ENCODE assay signal across 1 cellular context in genomic region chr7:151689196-151689971, GRCh38.
TF ChIP-seq lines count a peak whose summit lies in the region.

No MANE protein-coding gene starts in this region.

TF ChIP-seq in GM23338, 12 proteins besides CTCF, POLR2A, EP300 and RAD21:
- TF ChIP-seq ZNF462 (CRISPR knock-in tag; IDR thresholded peaks at IDR 0.05) (no peak), NANOG (IDR thresholded peaks at IDR 0.05; ENCODE audit: borderline replicate concordance) (no peak), ZNF114 (CRISPR knock-in tag; IDR thresholded peaks at IDR 0.05) (no peak), ZNF331 (CRISPR knock-in tag; IDR thresholded peaks at IDR 0.05; ENCODE audit: low read depth) (no peak), POLR2AphosphoS5 (IDR thresholded peaks at IDR 0.05; ENCODE audit: low read depth) (no peak)
